16 cellular contexts compared by ENCODE assay signal in genomic region chr1:30914587-30914922, GRCh38. TPM values are rescaled to one million over a fixed set of nuclear protein-coding genes. Genes with fewer than 3 reads are reported as not detected.
DNase-seq lines count a peak whose midpoint lies in the region; ATAC-seq, FAIRE-seq and TF ChIP-seq lines count a peak whose summit lies in the region.
"Had no signal": no experiment of that assay in that cellular context is flagged by ENCODE, and none has a peak within 500 bp of the region (broad histone marks: within the 10 kb centered on the region; RNA-seq: fewer than 3 reads in every experiment).

No MANE protein-coding gene starts in this region.

- H3K9ac ChIP-seq in K562 (ENCODE audit: insufficient read depth in 1 of 2, low read depth in 2 of 2, low read length in 2 of 2), result peak overlapping the region in 1 of 2 experiments; percentile 54; a peak in 1 of 4 replicates
- no peak overlapping the region for H3K9ac ChIP-seq in neuronal stem cell (ENCODE audit: low read depth, low read length, poor library complexity)
- H3K9ac ChIP-seq: GM23248 had no signal

- no peaks in the 10 kb centered on the region for H3K9me1 ChIP-seq in K562 (ENCODE audit: control insufficient read depth, insufficient read depth, low read length)

- H2AFZ ChIP-seq in K562 (ENCODE audit: low read depth, low read length), result no peak overlapping the region
- H2AFZ ChIP-seq in neuronal stem cell (ENCODE audit: low read length), result no peak overlapping the region
- H2AFZ ChIP-seq: GM23248 had no signal

- H3K27me3 ChIP-seq in K562 (ENCODE audit: control insufficient read depth in 2 of 2, insufficient read depth in 2 of 2, low read length in 2 of 2) (no peaks in the 10 kb centered on the region), neuronal stem cell (ENCODE audit: control insufficient read depth in 3 of 3, insufficient read depth in 3 of 3, low read depth in 1 of 3, low read length in 3 of 3) (no peaks in the 10 kb centered on the region)

- ATAC-seq in K562 (no peak), GM18498 (IDR thresholded peaks at IDR 0.05; ENCODE audit: unreplicated experiment) (no peak), GM21390 (IDR thresholded peaks at IDR 0.05; ENCODE audit: unreplicated experiment) (no peak)
- ATAC-seq: CD8-positive, alpha-beta T cell had no signal

- H3K4me3 ChIP-seq in K562 (no peak overlapping the region), neuronal stem cell (ENCODE audit: low read length in 2 of 2) (no peak overlapping the region)
- H3K4me3 ChIP-seq: GM23248, HAP-1 had no signal

- H3K9me3 ChIP-seq in K562 (replicated peaks; ENCODE audit: control insufficient read depth, insufficient read depth, low read depth, low read length) (no peaks in the 10 kb centered on the region), neuronal stem cell (replicated peaks in 1 of 2; ENCODE audit: control insufficient read depth in 2 of 2, insufficient read depth in 1 of 2, low read depth in 1 of 2, low read length in 2 of 2) (no peaks in the 10 kb centered on the region)
- H3K9me3 ChIP-seq: HAP-1 had no signal

- H4K91ac ChIP-seq in neuronal stem cell (ENCODE audit: low read depth, low read length, poor library complexity), result no peak overlapping the region

- no peak for TF ChIP-seq RAD21 in K562 (CRISPR knock-in tag; conservative IDR thresholded peaks at IDR 0.05 in 1 of 2, IDR thresholded peaks at IDR 0.05 in 1 of 2)

- H3K14ac ChIP-seq in neuronal stem cell (ENCODE audit: low read length), result no peak overlapping the region

- POLR2A ChIA-PET in K562 (lab: Yijun Ruan, JAX), result interaction anchor here (0.5 to 2.9 kb wide), 13 partner anchors 10 to 594 kb away, joined by 3 to 18 read pairs (median 3); no protein-coding TSS in a partner anchor

- no peak for TF ChIP-seq EP300 in K562 (IDR thresholded peaks at IDR 0.05; ENCODE audit: low read length)

- WGBS in K562 (ENCODE audit: insufficient coverage, low coverage, missing lambda C conversion rate), result 73% methylated on average over 3 of the region's 3 CpGs
- no CpG with 5 or more reads among the region's 3 CpGs for WGBS in neuronal stem cell (ENCODE audit: extremely low coverage in 2 of 2, insufficient read length in 2 of 2, insufficient replicate concordance in 1 of 2), 2 donors

- in situ Hi-C loops in K562 (cut with MboI), result loop anchor here (5.0 kb wide), 2 partner anchors 112 to 197 kb away; no protein-coding TSS in a partner anchor

- H3K4me2 ChIP-seq in K562 (ENCODE audit: insufficient read depth, low read length), result no peak overlapping the region
- H3K4me2 ChIP-seq in neuronal stem cell (ENCODE audit: insufficient read depth, low read length, poor library complexity, severe bottlenecking), result no peak overlapping the region

- intact Hi-C loops in K562 (cut with micrococcal nuclease), result loop anchor here (5.0 kb wide), 1 partner anchor 52 kb away; no protein-coding TSS in a partner anchor

- FAIRE-seq in K562 (lab: Jason Lieb, UNC), result no peak
- FAIRE-seq: A204.1, GM19239 had no signal

- no peak overlapping the region for H3K23ac ChIP-seq in neuronal stem cell (ENCODE audit: low read depth, low read length, poor library complexity)

- no peak overlapping the region for H2BK120ac ChIP-seq in neuronal stem cell (ENCODE audit: low read depth, low read length)

- no peak overlapping the region for H4K8ac ChIP-seq in neuronal stem cell (ENCODE audit: low read depth, low read length)

- H4K20me1 ChIP-seq in K562 (replicated peaks; ENCODE audit: control insufficient read depth, insufficient read depth, low read length), result no peaks in the 10 kb centered on the region

- H3K27ac ChIP-seq in K562 (ENCODE audit: extremely low read depth, low read depth, low read length) (peak overlapping the region; percentile 10; the same call in 1 of the 3 replicates), neuronal stem cell (replicated peaks; ENCODE audit: low read length) (no peak overlapping the region)
- H3K27ac ChIP-seq: GM23248 had no signal

- H3K4me1 ChIP-seq in K562 (replicated peaks in 1 of 2; ENCODE audit: control insufficient read depth in 2 of 2, insufficient read depth in 2 of 2, low read length in 2 of 2) (peaks cover 39 to 41% of the 10 kb centered on the region in 2 experiments), neuronal stem cell (ENCODE audit: control insufficient read depth in 2 of 2, insufficient read depth in 1 of 2, low read depth in 1 of 2, low read length in 2 of 2) (peaks cover 5 to 7% of the 10 kb centered on the region in 2 donors)

- TF ChIP-seq POLR2A in K562 (conservative IDR thresholded peaks at IDR 0.05) (no peak), erythroblast (IDR thresholded peaks at IDR 0.05; ENCODE audit: low read length) (no peak)

- H2BK15ac ChIP-seq in neuronal stem cell (ENCODE audit: low read length), result no peak overlapping the region

- no peak overlapping the region for H2BK12ac ChIP-seq in neuronal stem cell (ENCODE audit: low read length)

- peak overlapping the region; percentile 42 for H2AK5ac ChIP-seq in neuronal stem cell (ENCODE audit: low read depth, low read length)

- no peak for TF ChIP-seq CTCF in K562 (IDR thresholded peaks at IDR 0.05 in 2 of 3, conservative IDR thresholded peaks at IDR 0.05 in 1 of 3; ENCODE audit: insufficient read depth in 2 of 3, low read depth in 1 of 3, low read length in 3 of 3)

- H3K4ac ChIP-seq in neuronal stem cell (ENCODE audit: low read length), result no peak overlapping the region

- CTCF ChIA-PET in K562 (lab: Yijun Ruan, JAX; ENCODE audit: low intra/inter-chr PET ratio), result no interaction called here

- DNase-seq in K562 (ENCODE audit: extremely low read depth in 1 of 4, low spot score in 3 of 4) (no peak), islet precursor cell (peak; percentile 37), neuronal stem cell (ENCODE audit: low spot score) (no peak), erythroblast (lab: John Stamatoyannopoulos, UW) (no peak), SHP77 treated with DMSO at 0.1 percent for 48 hours (lab: John Stamatoyannopoulos, UW) (no peak)
- DNase-seq: ACHN; Calu3; CD8-positive, alpha-beta T cell; DMS79 treated with DMSO at 0.1 percent for 48 hours; GF-D8; GM23248 had no signal

- no TSS peak for BruUV-seq in K562 (replicated peaks; lab: Mats Ljungman, UMichigan)

- H3K79me2 ChIP-seq in K562 (ENCODE audit: control insufficient read depth, insufficient read depth, low read length), result no peaks in the 10 kb centered on the region

- no peak overlapping the region for H2BK5ac ChIP-seq in neuronal stem cell (ENCODE audit: low read length)

- no peaks in the 10 kb centered on the region for H3K79me1 ChIP-seq in neuronal stem cell (ENCODE audit: low read depth, low read length)

- no peak overlapping the region for H3K18ac ChIP-seq in neuronal stem cell (ENCODE audit: low read length)

- H3K36me3 ChIP-seq in K562 (ENCODE audit: control insufficient read depth, insufficient read depth, low read length), result no peaks in the 10 kb centered on the region
- H3K36me3 ChIP-seq in neuronal stem cell (replicated peaks in 1 of 2; ENCODE audit: control insufficient read depth in 2 of 2, insufficient read depth in 2 of 2, low read length in 2 of 2), result no peaks in the 10 kb centered on the region
- H3K36me3 ChIP-seq: HAP-1 had no signal

TF ChIP-seq in K562, 482 proteins besides CTCF, POLR2A, EP300 and RAD21 (continues in another document):
- TF ChIP-seq MEF2D (tag; conservative IDR thresholded peaks at IDR 0.05; ENCODE audit: low read depth) (no peak), MTA2 (IDR thresholded peaks at IDR 0.05; ENCODE audit: low read depth) (no peak), POLR3A (IDR thresholded peaks at IDR 0.05; ENCODE audit: borderline replicate concordance, extremely low read depth, insufficient read depth, insufficient read length) (no peak), ZNF41 (CRISPR knock-in tag; conservative IDR thresholded peaks at IDR 0.05) (no peak), BMI1 (IDR thresholded peaks at IDR 0.05; ENCODE audit: low read length) (no peak), TSC22D4 (tag; IDR thresholded peaks at IDR 0.05) (no peak), ZNF76 (CRISPR knock-in tag; IDR thresholded peaks at IDR 0.05; ENCODE audit: borderline replicate concordance) (no peak), SRSF9 (IDR thresholded peaks at IDR 0.05; ENCODE audit: borderline replicate concordance, low read depth, low read length) (no peak), ZBTB8A (IDR thresholded peaks at IDR 0.05; ENCODE audit: partially characterized antibody) (no peak), ZNF395 (CRISPR knock-in tag; IDR thresholded peaks at IDR 0.05) (no peak)

RNA-seq across cellular contexts. Expression of gene SDC3, which starts 6.0 kb away (rescaled TPM):
- total RNA-seq in K562 (2011; cell fraction: chromatin; rRNA removed; ENCODE audit: low replicate concordance), result 13.1 and 24.6 TPM in 2 replicates
- total RNA-seq in K562 (2011; cell fraction: nucleolus; rRNA removed), result 24.0 and 32.2 TPM in 2 replicates
- total RNA-seq in K562 (2011; cell fraction: nucleoplasm; rRNA removed), result 29.8 and 31.2 TPM in 2 replicates
- 12.1 and 20.7 TPM in 2 replicates for total RNA-seq in K562 (2014; rRNA removed)
- 8.6 and 9.0 TPM in 2 replicates for total RNA-seq in K562 (2014; rRNA removed; fragmentation: Illumina TruSeq; extraction: Trizol)
- 17.6 and 18.3 TPM in 2 replicates for total RNA-seq in K562 (2015; rRNA removed; fragmentation: Illumina TruSeq; extraction: Trizol)
- 39.4 and 44.1 TPM in 2 replicates for total RNA-seq in K562 (2021)
- 6.5 and 8.9 TPM in 2 replicates for polyA plus RNA-seq in K562 (2011; rRNA removed)
- 8.4 and 12.2 TPM in 2 replicates for polyA plus RNA-seq in K562 (2011; cell fraction: cytosol; rRNA removed)
- polyA plus RNA-seq in K562 (2011; cell fraction: nucleus; rRNA removed), result 15.0 and 19.6 TPM in 2 replicates
- 39.4 and 99.6 TPM in 2 replicates for polyA plus RNA-seq in K562 (2012)
- polyA plus RNA-seq in K562 (2014; fragmentation: Illumina TruSeq; extraction: Trizol), result 30.5 and 39.3 TPM in 2 replicates
- under 1 TPM; 0.38 to 0.56 TPM for polyA plus RNA-seq in K562 (2014; fragmentation: Nextera tagmentation; extraction: Ambion mirVana)
- 20.4 and 24.5 TPM in 2 replicates for polyA plus RNA-seq in K562 (2014; rRNA removed)
- 4.6 and 6.4 TPM in 2 replicates for polyA minus RNA-seq in K562 (2011; rRNA and poly(A)+ RNA removed)
- 12.1 and 19.4 TPM in 2 replicates for polyA minus RNA-seq in K562 (2011; cell fraction: cytosol; rRNA and poly(A)+ RNA removed)
- polyA minus RNA-seq in K562 (2011; cell fraction: nucleus; rRNA and poly(A)+ RNA removed), result 3.4 and 3.8 TPM in 2 replicates
- 63.6 TPM for polyA plus RNA-seq in neuronal stem cell (2013, experiment 1 of 2)
- polyA plus RNA-seq in neuronal stem cell (2013, experiment 2 of 2), result 63.6 TPM
- total RNA-seq: CD8-positive, alpha-beta T cell had no signal
